Comparison of ENCODE assay signal across 1 cellular context in genomic region chr14:39203659-39204606, GRCh38.
A peak's percentile ranks its signal among the peaks of the same experiment; 100 is the strongest.
TF ChIP-seq lines count a peak whose summit lies in the region.

No MANE protein-coding gene starts in this region.

TF ChIP-seq in HEK293, 187 proteins besides CTCF, POLR2A, EP300 and RAD21 (continued from another document):
- peak; percentile 46; the same call in 1 of the 2 replicates for TF ChIP-seq ZNF398 (tag by site-specific recombination; IDR thresholded peaks at IDR 0.05)
- no peak for TF ChIP-seq ZNF560 (tag by site-specific recombination; IDR thresholded peaks at IDR 0.05; ENCODE audit: borderline replicate concordance)
- peak; percentile 93 for TF ChIP-seq ZIC2 (tag by site-specific recombination; IDR thresholded peaks at IDR 0.05)
- TF ChIP-seq ZNF785 (tag by site-specific recombination; IDR thresholded peaks at IDR 0.05), result no peak
- no peak for TF ChIP-seq BCL11A (tag by site-specific recombination; IDR thresholded peaks at IDR 0.05; ENCODE audit: low read depth)
- TF ChIP-seq ZNF211 (tag by site-specific recombination; IDR thresholded peaks at IDR 0.05; ENCODE audit: low read depth), result no peak
- TF ChIP-seq PBX3 (CRISPR knock-in tag; IDR thresholded peaks at IDR 0.05), result no peak
- no peak for TF ChIP-seq ATF2 (tag by site-specific recombination; IDR thresholded peaks at IDR 0.05; ENCODE audit: low read depth)
- TF ChIP-seq ZFHX2 (tag by site-specific recombination; conservative IDR thresholded peaks at IDR 0.05), result peak; percentile 85
- TF ChIP-seq EGR2 (tag by site-specific recombination; IDR thresholded peaks at IDR 0.05; ENCODE audit: low read depth), result peak; percentile 94
- no peak for TF ChIP-seq ZNF571 (tag by site-specific recombination; IDR thresholded peaks at IDR 0.05)
- TF ChIP-seq ZNF138 (tag by site-specific recombination; IDR thresholded peaks at IDR 0.05; ENCODE audit: borderline replicate concordance), result no peak
- peak; percentile 21 for TF ChIP-seq SETDB1 (IDR thresholded peaks at IDR 0.05; ENCODE audit: insufficient read length, low read length)
- TF ChIP-seq YY1 (tag by site-specific recombination; IDR thresholded peaks at IDR 0.05), result no peak
- no peak for TF ChIP-seq ZNF830 (tag by site-specific recombination; IDR thresholded peaks at IDR 0.05; ENCODE audit: low read depth)
- TF ChIP-seq ZNF10 (tag by site-specific recombination; IDR thresholded peaks at IDR 0.05), result no peak
- no peak for TF ChIP-seq ZNF654 (tag by site-specific recombination; IDR thresholded peaks at IDR 0.05; ENCODE audit: low read depth)
- no peak for TF ChIP-seq ZNF555 (tag by site-specific recombination; conservative IDR thresholded peaks at IDR 0.05)
- no peak for TF ChIP-seq ZNF544 (tag by site-specific recombination; IDR thresholded peaks at IDR 0.05)
- no peak for TF ChIP-seq ZNF248 (tag by site-specific recombination; IDR thresholded peaks at IDR 0.05)
- no peak for TF ChIP-seq ZNF48 (tag by site-specific recombination; IDR thresholded peaks at IDR 0.05)
- TF ChIP-seq ZNF2 (tag by site-specific recombination; IDR thresholded peaks at IDR 0.05), result no peak
- no peak for TF ChIP-seq ZNF26 (tag by site-specific recombination; IDR thresholded peaks at IDR 0.05)
- TF ChIP-seq ZNF394 (tag by site-specific recombination; IDR thresholded peaks at IDR 0.05; ENCODE audit: borderline replicate concordance), result no peak
TF ChIP-seq in HEK293: peak in this region for 5.
